8 cellular contexts compared by ENCODE assay signal in genomic region chr1:204453141-204453772, GRCh38. TPM values are rescaled to one million over a fixed set of nuclear protein-coding genes. Genes with fewer than 3 reads are reported as not detected.
DNase-seq lines count a peak whose midpoint lies in the region; ATAC-seq and TF ChIP-seq lines count a peak whose summit lies in the region.

No MANE protein-coding gene starts in this region.

- no peak for TF ChIP-seq CTCF in CD14-positive monocyte (IDR thresholded peaks at IDR 0.05)

- H3K27ac Mint-ChIP-seq in activated CD4-positive, alpha-beta T cell treated with anti-CD3 and anti-CD28 coated beads, Interleukin-2, amount 10 ng/mL, durations not matched to agents 24 days and 14 days: peak overlapping the region; percentile 90
- H3K27ac Mint-ChIP-seq in CD14-positive monocyte: peak overlapping the region in 1 of 7 donors; percentile 60

- H3K36me3 Mint-ChIP-seq in activated CD4-positive, alpha-beta T cell treated with anti-CD3 and anti-CD28 coated beads, Interleukin-2, amount 10 ng/mL, durations not matched to agents 24 days and 14 days (ENCODE audit: low read depth): peaks cover 34% of the 10 kb centered on the region
- H3K36me3 Mint-ChIP-seq in CD14-positive monocyte: peaks cover 4 to 8% of the 10 kb centered on the region in 2 donors

- peak; percentile 88 for DNase-seq in activated CD4-positive, alpha-beta T cell treated with anti-CD3 and anti-CD28 coated beads, Interleukin-2, amount 10 ng/mL, durations not matched to agents 24 days and 14 days
- DNase-seq in germinal center (ENCODE audit: low spot score): peak; percentile 79
- peak; percentile 78 for DNase-seq in stimulated activated naive CD4-positive, alpha-beta T cell treated with Interleukin-2 at 50 U/mL for 16 hours (lab: John Stamatoyannopoulos, UW)
- no peak for DNase-seq in NOMO-1 treated with dmso at 0.1 percent for 144 hours (lab: John Stamatoyannopoulos, UW; ENCODE audit: unreplicated experiment)
- no peak for DNase-seq in CD14-positive monocyte (ENCODE audit: low spot score)
- no peak for DNase-seq in medulla oblongata (ENCODE audit: extremely low spot score)

- intact Hi-C loops in activated CD4-positive, alpha-beta T cell treated with anti-CD3 and anti-CD28 coated beads, Interleukin-2, amount 10 ng/mL, durations not matched to agents 24 days and 14 days (cut with micrococcal nuclease): loop anchor here (2.0 kb wide), 1 partner anchor 42 kb away; the partner anchor contains the start of gene PIK3C2B
- intact Hi-C loops in CD14-positive monocyte (cut with micrococcal nuclease): no loop called here

- H3K9me3 Mint-ChIP-seq in activated CD4-positive, alpha-beta T cell treated with anti-CD3 and anti-CD28 coated beads, Interleukin-2, amount 10 ng/mL, durations not matched to agents 24 days and 14 days: no peaks in the 10 kb centered on the region
- no peaks in the 10 kb centered on the region for H3K9me3 Mint-ChIP-seq in CD14-positive monocyte

- H3K4me1 Mint-ChIP-seq in activated CD4-positive, alpha-beta T cell treated with anti-CD3 and anti-CD28 coated beads, Interleukin-2, amount 10 ng/mL, durations not matched to agents 24 days and 14 days: peaks cover 33% of the 10 kb centered on the region
- H3K4me1 Mint-ChIP-seq in CD14-positive monocyte: peaks cover 10% of the 10 kb centered on the region

- no peaks in the 10 kb centered on the region for H3K27me3 Mint-ChIP-seq in activated CD4-positive, alpha-beta T cell treated with anti-CD3 and anti-CD28 coated beads, Interleukin-2, amount 10 ng/mL, durations not matched to agents 24 days and 14 days
- H3K27me3 Mint-ChIP-seq in CD14-positive monocyte (ENCODE audit: low read depth in 3 of 3): peaks cover 0 to 5% (median 2%) of the 10 kb centered on the region in 3 donors

- H3K4me3 Mint-ChIP-seq in activated CD4-positive, alpha-beta T cell treated with anti-CD3 and anti-CD28 coated beads, Interleukin-2, amount 10 ng/mL, durations not matched to agents 24 days and 14 days: peak overlapping the region; percentile 79
- no peak overlapping the region for H3K4me3 Mint-ChIP-seq in CD14-positive monocyte

- ATAC-seq in GM18870 (IDR thresholded peaks at IDR 0.05; ENCODE audit: unreplicated experiment) (peak; percentile 79), HG03039 (IDR thresholded peaks at IDR 0.05; ENCODE audit: unreplicated experiment) (peak; percentile 56)

RNA-seq across cellular contexts. Expression of gene PIK3C2B, which starts 41.3 kb away (rescaled TPM):
- 22.7 and 23.6 TPM in 2 replicates for total RNA-seq in activated CD4-positive, alpha-beta T cell treated with anti-CD3 and anti-CD28 coated beads, Interleukin-2, amount 10 ng/mL, durations not matched to agents 24 days and 14 days
- polyA plus RNA-seq in CD14-positive monocyte: under 1 TPM in 1 of 2 donors, not detected in 1; 0.04 TPM

RNA-seq across cellular contexts. Expression of gene PPP1R15B, which starts 41.6 kb away (rescaled TPM):
- total RNA-seq in activated CD4-positive, alpha-beta T cell treated with anti-CD3 and anti-CD28 coated beads, Interleukin-2, amount 10 ng/mL, durations not matched to agents 24 days and 14 days: 70.9 and 74.0 TPM in 2 replicates
- 10 to 100 TPM; 31.1 to 31.8 TPM for polyA plus RNA-seq in CD14-positive monocyte

Comparison
In these comparisons a context has a peak if more than half of its experiments do, and no peak if none do; other contexts are left out.
1. DNase-seq: peak in activated CD4-positive, alpha-beta T cell treated with anti-CD3 and anti-CD28 coated beads, Interleukin-2, amount 10 ng/mL, durations not matched to agents 24 days and 14 days (single experiment), germinal center (single experiment) and stimulated activated naive CD4-positive, alpha-beta T cell treated with Interleukin-2 at 50 U/mL for 16 hours (single experiment); none in NOMO-1 treated with dmso at 0.1 percent for 144 hours (single experiment), CD14-positive monocyte (single experiment) and medulla oblongata (single experiment).